1 cellular context compared by ENCODE assay signal in the genomic region with DNA sequence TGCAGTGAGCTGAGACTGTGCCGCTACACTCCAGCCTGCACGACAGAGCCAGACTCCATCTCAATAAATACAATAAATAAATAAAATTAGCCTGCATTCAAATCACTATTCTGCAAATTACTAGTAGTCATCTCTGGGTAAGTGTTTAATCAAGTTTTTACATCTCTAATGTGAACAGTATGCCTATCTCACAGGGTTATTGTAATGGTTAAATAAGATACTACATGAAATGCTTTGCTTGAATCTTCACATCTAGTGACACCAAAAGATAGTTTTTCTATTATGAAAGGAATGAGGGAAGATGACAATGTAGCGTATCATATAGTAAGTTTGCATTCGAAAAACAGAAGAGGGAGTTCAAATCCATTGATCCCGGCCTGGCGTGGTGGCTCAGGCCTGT.
TF ChIP-seq lines count a peak whose summit lies in the region.

No MANE protein-coding gene starts in this region.

TF ChIP-seq in HepG2, 621 proteins besides CTCF, POLR2A, EP300 and RAD21:
- TF ChIP-seq, protein P1, sequence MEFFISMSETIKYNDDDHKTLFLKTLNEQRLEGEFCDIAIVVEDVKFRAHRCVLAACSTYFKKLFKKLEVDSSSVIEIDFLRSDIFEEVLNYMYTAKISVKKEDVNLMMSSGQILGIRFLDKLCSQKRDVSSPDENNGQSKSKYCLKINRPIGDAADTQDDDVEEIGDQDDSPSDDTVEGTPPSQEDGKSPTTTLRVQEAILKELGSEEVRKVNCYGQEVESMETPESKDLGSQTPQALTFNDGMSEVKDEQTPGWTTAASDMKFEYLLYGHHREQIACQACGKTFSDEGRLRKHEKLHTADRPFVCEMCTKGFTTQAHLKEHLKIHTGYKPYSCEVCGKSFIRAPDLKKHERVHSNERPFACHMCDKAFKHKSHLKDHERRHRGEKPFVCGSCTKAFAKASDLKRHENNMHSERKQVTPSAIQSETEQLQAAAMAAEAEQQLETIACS (CRISPR knock-in tag; IDR thresholded peaks at IDR 0.05) = no peak
- TF ChIP-seq, protein P2, sequence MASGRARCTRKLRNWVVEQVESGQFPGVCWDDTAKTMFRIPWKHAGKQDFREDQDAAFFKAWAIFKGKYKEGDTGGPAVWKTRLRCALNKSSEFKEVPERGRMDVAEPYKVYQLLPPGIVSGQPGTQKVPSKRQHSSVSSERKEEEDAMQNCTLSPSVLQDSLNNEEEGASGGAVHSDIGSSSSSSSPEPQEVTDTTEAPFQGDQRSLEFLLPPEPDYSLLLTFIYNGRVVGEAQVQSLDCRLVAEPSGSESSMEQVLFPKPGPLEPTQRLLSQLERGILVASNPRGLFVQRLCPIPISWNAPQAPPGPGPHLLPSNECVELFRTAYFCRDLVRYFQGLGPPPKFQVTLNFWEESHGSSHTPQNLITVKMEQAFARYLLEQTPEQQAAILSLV (CRISPR knock-in tag; IDR thresholded peaks at IDR 0.05; ENCODE audit: borderline replicate concordance) = no peak
- TF ChIP-seq ZFY (CRISPR knock-in tag; IDR thresholded peaks at IDR 0.05) = no peak
- no peak for TF ChIP-seq ATF1 (CRISPR knock-in tag; IDR thresholded peaks at IDR 0.05)
- TF ChIP-seq MTF1 (CRISPR knock-in tag; IDR thresholded peaks at IDR 0.05) = no peak
- TF ChIP-seq TGIF2 (CRISPR knock-in tag; IDR thresholded peaks at IDR 0.05) = no peak
- no peak for TF ChIP-seq GABPB1 (CRISPR knock-in tag; IDR thresholded peaks at IDR 0.05)
- TF ChIP-seq AKAP8 (CRISPR knock-in tag; IDR thresholded peaks at IDR 0.05) = no peak
- no peak for TF ChIP-seq SP5 (CRISPR knock-in tag; IDR thresholded peaks at IDR 0.05; ENCODE audit: borderline replicate concordance, low read depth)
- TF ChIP-seq KMT2B (CRISPR knock-in tag; IDR thresholded peaks at IDR 0.05) = no peak
- TF ChIP-seq, protein P3, sequence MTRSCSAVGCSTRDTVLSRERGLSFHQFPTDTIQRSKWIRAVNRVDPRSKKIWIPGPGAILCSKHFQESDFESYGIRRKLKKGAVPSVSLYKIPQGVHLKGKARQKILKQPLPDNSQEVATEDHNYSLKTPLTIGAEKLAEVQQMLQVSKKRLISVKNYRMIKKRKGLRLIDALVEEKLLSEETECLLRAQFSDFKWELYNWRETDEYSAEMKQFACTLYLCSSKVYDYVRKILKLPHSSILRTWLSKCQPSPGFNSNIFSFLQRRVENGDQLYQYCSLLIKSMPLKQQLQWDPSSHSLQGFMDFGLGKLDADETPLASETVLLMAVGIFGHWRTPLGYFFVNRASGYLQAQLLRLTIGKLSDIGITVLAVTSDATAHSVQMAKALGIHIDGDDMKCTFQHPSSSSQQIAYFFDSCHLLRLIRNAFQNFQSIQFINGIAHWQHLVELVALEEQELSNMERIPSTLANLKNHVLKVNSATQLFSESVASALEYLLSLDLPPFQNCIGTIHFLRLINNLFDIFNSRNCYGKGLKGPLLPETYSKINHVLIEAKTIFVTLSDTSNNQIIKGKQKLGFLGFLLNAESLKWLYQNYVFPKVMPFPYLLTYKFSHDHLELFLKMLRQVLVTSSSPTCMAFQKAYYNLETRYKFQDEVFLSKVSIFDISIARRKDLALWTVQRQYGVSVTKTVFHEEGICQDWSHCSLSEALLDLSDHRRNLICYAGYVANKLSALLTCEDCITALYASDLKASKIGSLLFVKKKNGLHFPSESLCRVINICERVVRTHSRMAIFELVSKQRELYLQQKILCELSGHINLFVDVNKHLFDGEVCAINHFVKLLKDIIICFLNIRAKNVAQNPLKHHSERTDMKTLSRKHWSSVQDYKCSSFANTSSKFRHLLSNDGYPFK (CRISPR knock-in tag; IDR thresholded peaks at IDR 0.05; ENCODE audit: borderline replicate concordance) = no peak
- no peak for TF ChIP-seq MATR3 (CRISPR knock-in tag; IDR thresholded peaks at IDR 0.05)
- TF ChIP-seq, protein P4, sequence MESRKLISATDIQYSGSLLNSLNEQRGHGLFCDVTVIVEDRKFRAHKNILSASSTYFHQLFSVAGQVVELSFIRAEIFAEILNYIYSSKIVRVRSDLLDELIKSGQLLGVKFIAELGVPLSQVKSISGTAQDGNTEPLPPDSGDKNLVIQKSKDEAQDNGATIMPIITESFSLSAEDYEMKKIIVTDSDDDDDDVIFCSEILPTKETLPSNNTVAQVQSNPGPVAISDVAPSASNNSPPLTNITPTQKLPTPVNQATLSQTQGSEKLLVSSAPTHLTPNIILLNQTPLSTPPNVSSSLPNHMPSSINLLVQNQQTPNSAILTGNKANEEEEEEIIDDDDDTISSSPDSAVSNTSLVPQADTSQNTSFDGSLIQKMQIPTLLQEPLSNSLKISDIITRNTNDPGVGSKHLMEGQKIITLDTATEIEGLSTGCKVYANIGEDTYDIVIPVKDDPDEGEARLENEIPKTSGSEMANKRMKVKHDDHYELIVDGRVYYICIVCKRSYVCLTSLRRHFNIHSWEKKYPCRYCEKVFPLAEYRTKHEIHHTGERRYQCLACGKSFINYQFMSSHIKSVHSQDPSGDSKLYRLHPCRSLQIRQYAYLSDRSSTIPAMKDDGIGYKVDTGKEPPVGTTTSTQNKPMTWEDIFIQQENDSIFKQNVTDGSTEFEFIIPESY (CRISPR knock-in tag; IDR thresholded peaks at IDR 0.05) = no peak
- TF ChIP-seq ZBTB7A (CRISPR knock-in tag; IDR thresholded peaks at IDR 0.05) = no peak
- no peak for TF ChIP-seq MAFG (CRISPR knock-in tag; IDR thresholded peaks at IDR 0.05)
- TF ChIP-seq, protein P5, sequence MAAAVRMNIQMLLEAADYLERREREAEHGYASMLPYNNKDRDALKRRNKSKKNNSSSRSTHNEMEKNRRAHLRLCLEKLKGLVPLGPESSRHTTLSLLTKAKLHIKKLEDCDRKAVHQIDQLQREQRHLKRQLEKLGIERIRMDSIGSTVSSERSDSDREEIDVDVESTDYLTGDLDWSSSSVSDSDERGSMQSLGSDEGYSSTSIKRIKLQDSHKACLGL (CRISPR knock-in tag; IDR thresholded peaks at IDR 0.05) = no peak
TF ChIP-seq in HepG2: peak in this region for 0.
